Comparison of ENCODE assay signal across 9 cellular contexts in the genomic region with DNA sequence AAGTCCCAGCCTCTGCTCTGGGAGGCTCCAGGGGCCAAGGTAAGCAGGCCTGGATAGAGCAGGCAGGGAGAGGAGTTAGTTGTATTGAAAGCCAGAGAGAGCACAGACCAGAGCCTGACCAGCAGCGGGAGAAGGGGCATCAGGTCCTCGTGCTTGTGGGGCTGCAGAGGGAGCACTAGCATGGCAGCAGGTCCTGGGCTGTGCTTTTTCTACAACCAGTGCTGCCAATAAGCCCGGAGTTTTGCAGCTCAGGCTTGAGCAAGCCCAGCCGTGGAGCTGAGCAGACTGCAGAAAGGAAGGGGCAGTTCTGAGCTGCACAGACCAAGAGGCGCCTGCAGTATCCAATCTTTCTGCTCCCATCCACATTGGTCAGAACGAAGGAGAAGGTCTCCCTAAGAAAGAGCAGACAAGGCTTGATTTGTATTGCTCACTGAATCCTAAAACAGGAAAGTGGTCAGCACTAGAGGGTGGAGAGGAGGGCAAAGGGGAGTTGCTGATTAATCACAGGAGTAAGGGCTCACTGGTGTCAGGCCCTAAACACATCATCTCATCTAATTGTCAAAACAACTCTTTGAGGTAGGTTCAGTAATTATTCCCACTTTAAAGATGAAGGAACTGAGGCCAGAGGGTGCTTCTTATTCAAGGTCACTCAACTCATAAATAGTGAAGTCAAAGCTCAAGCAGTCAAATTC. TPM values are rescaled to one million over a fixed set of nuclear protein-coding genes. Genes with fewer than 3 reads are reported as not detected.
DNase-seq lines count a peak whose midpoint lies in the region; ATAC-seq and TF ChIP-seq lines count a peak whose summit lies in the region.
"Had no signal": no experiment of that assay in that cellular context is flagged by ENCODE, and none has a peak within 500 bp of the region (broad histone marks: within the 10 kb centered on the region; RNA-seq: fewer than 3 reads in every experiment).

No MANE protein-coding gene starts in this region.

- peak; percentile 7 for ATAC-seq in upper lobe of right lung
- no peak for ATAC-seq in HG03354 (IDR thresholded peaks at IDR 0.05; ENCODE audit: poor library complexity, severe bottlenecking, unreplicated experiment)
- ATAC-seq: left colon had no signal

- TF ChIP-seq CTCF in GM12874 (IDR thresholded peaks at IDR 0.05; ENCODE audit: insufficient read depth, low read depth, low read length) (peak; percentile 68), upper lobe of right lung (IDR thresholded peaks at IDR 0.05) (peak; percentile 13)

- H3K27ac ChIP-seq in upper lobe of right lung = peak overlapping the region; percentile 82

- DNase-seq in NCI-H69 (lab: John Stamatoyannopoulos, UW) (peak; percentile 1), islet precursor cell (peak; percentile 83), upper lobe of right lung (no peak), NCI-H2081 treated with DMSO at 0.1 percent for 48 hours (lab: John Stamatoyannopoulos, UW) (no peak), SHP77 treated with DMSO at 0.1 percent for 48 hours (lab: John Stamatoyannopoulos, UW) (no peak)
- DNase-seq in activated T-helper 1 cell treated with anti-CD3 and anti-CD28 coated beads, Interleukin-2, amount 50 U/mL, for 16 hours (ENCODE audit: low read depth in 1 of 2, low spot score in 1 of 2) = peak; percentile 30 to 43

- no peaks in the 10 kb centered on the region for H3K27me3 ChIP-seq in upper lobe of right lung

- H3K9me3 ChIP-seq in upper lobe of right lung = no peaks in the 10 kb centered on the region

- peaks cover 68% of the 10 kb centered on the region for H3K4me1 ChIP-seq in upper lobe of right lung

- peaks cover 33% of the 10 kb centered on the region for H3K36me3 ChIP-seq in upper lobe of right lung

- H3K4me3 ChIP-seq in upper lobe of right lung = peak overlapping the region; percentile 55

- intact Hi-C loops in upper lobe of right lung (cut with DNase I) = no loop called here

RNA-seq across cellular contexts. Expression of a gene that starts 2.7 kb away (rescaled TPM):
- total RNA-seq in upper lobe of right lung = 78.2 TPM

RNA-seq across cellular contexts. Expression of a gene that starts 29.8 kb away (rescaled TPM):
- total RNA-seq in upper lobe of right lung = 50.3 TPM

RNA-seq across cellular contexts. Expression of a gene that starts 57.7 kb away (rescaled TPM):
- 57.6 TPM for total RNA-seq in upper lobe of right lung

RNA-seq across cellular contexts. Expression of a gene that starts 57.9 kb away (rescaled TPM):
- total RNA-seq in upper lobe of right lung = 50.8 TPM

Comparison
In these comparisons a context has a peak if more than half of its experiments do, and no peak if none do; other contexts are left out.
1. DNase-seq: peak in NCI-H69 (single experiment), activated T-helper 1 cell treated with anti-CD3 and anti-CD28 coated beads, Interleukin-2, amount 50 U/mL, for 16 hours (2 of 2) and islet precursor cell (single experiment); none in upper lobe of right lung (single experiment), NCI-H2081 treated with DMSO at 0.1 percent for 48 hours (single experiment) and SHP77 treated with DMSO at 0.1 percent for 48 hours (single experiment).